In genomic region chr1:155077758-155078495, GRCh38 we compare ENCODE assay signal across 11 cellular contexts. TPM values are rescaled to one million over a fixed set of nuclear protein-coding genes. Genes with fewer than 3 reads are reported as not detected.
DNase-seq lines count a peak whose midpoint lies in the region; ATAC-seq, FAIRE-seq and TF ChIP-seq lines count a peak whose summit lies in the region.
"Had no signal": no experiment of that assay in that cellular context is flagged by ENCODE, and none has a peak within 500 bp of the region (broad histone marks: within the 10 kb centered on the region; RNA-seq: fewer than 3 reads in every experiment).

No MANE protein-coding gene starts in this region.

- H3K4me1 Mint-ChIP-seq in WTC11 (peaks cover 31% of the 10 kb centered on the region), memory B cell (peaks cover 32% of the 10 kb centered on the region)

- H3K9me3 ChIP-seq in HepG2 (ENCODE audit: low read length) (no peaks in the 10 kb centered on the region), right lobe of liver (no peaks in the 10 kb centered on the region)

- 0 out of 2 replicates have a peak overlapping the region, but pooled peaks have one; percentile 15 for H3K9ac ChIP-seq in HepG2 (ENCODE audit: insufficient read depth, low read depth, low read length)

- TF ChIP-seq EP300 in HepG2 (IDR thresholded peaks at IDR 0.05; ENCODE audit: low read depth in 2 of 2, low read length in 2 of 2), result no peak
- TF ChIP-seq EP300 in HepG2 (CRISPR knock-in tag; IDR thresholded peaks at IDR 0.05; ENCODE audit: borderline replicate concordance), result no peak

- H3K27ac Mint-ChIP-seq in WTC11, result no peak overlapping the region
- H3K27ac Mint-ChIP-seq in memory B cell, result no peak overlapping the region
- H3K27ac Mint-ChIP-seq: dendritic cell treated with granulocyte-macrophage colony-stimulating factor and Interleukin-4, amounts not matched to agents 40 ng/mL and 50 ng/mL, for 4 days had no signal

- no peak for FAIRE-seq in HepG2 (lab: Jason Lieb, UNC)
- FAIRE-seq: G401.6 had no signal

- ATAC-seq in HepG2 (no peak), right lobe of liver (no peak), WTC11 (no peak), memory B cell (ENCODE audit: low read depth) (no peak), GM21526 (IDR thresholded peaks at IDR 0.05; ENCODE audit: low FRiP score, unreplicated experiment) (no peak)

- no peak for TF ChIP-seq RAD21 in HepG2 (CRISPR knock-in tag; IDR thresholded peaks at IDR 0.05)

- peak overlapping the region; percentile 90; the same call in 1 of the 2 replicates for H3K4me2 ChIP-seq in HepG2 (ENCODE audit: low read depth, low read length)

- H3K9me3 Mint-ChIP-seq in WTC11 (no peaks in the 10 kb centered on the region), memory B cell (no peaks in the 10 kb centered on the region)
- H3K9me3 Mint-ChIP-seq: dendritic cell treated with granulocyte-macrophage colony-stimulating factor and Interleukin-4, amounts not matched to agents 40 ng/mL and 50 ng/mL, for 4 days had no signal

- no TSS peak for BruUV-seq in HepG2 (replicated peaks; lab: Mats Ljungman, UMichigan)

- H3K4me3 ChIP-seq in HepG2 (replicated peaks in 1 of 3; ENCODE audit: insufficient read depth in 1 of 3, low read depth in 2 of 3, low read length in 3 of 3), result peak overlapping the region in 1 of 3 experiments; percentile 70; a peak in 2 of 6 replicates
- H3K4me3 ChIP-seq in right lobe of liver, result no peak overlapping the region

- H3K4me3 Mint-ChIP-seq in WTC11, result peak overlapping the region; percentile 76
- H3K4me3 Mint-ChIP-seq in memory B cell, result peak overlapping the region; percentile 86

- in situ Hi-C loops in HepG2 (cut with HindIII; ENCODE audit: extremely low pct_ligation_motif_present, low pct_unique_long_range_greater_than_20kb), result no loop called here

- peaks cover 4% of the 10 kb centered on the region; the same call in 1 of the 2 replicates for H4K20me1 ChIP-seq in HepG2 (ENCODE audit: insufficient read depth, low read length)

- no peak overlapping the region for H2AFZ ChIP-seq in HepG2 (ENCODE audit: low read length)

- peaks cover 81% of the 10 kb centered on the region for H3K27me3 Mint-ChIP-seq in WTC11 (ENCODE audit: low read depth)
- peaks cover 10% of the 10 kb centered on the region for H3K27me3 Mint-ChIP-seq in memory B cell

- DNase-seq in HepG2 (ENCODE audit: low spot score) (no peak), right lobe of liver (no peak), WTC11 (ENCODE audit: low spot score) (no peak), memory B cell (ENCODE audit: low spot score in 2 of 2) (no peak), ureter (ENCODE audit: low spot score) (no peak), UCSD-AML1 (lab: John Stamatoyannopoulos, UW; ENCODE audit: unreplicated experiment) (no peak), kidney glomerular epithelial cell (lab: John Stamatoyannopoulos, UW) (no peak)

- H3K27me3 ChIP-seq in HepG2 (ENCODE audit: control insufficient read depth in 1 of 2, insufficient read depth in 2 of 2, low read length in 2 of 2) (peaks cover 26 to 92% of the 10 kb centered on the region in 2 experiments), right lobe of liver (peaks cover 14 to 28% of the 10 kb centered on the region in 2 donors)

- no peaks in the 10 kb centered on the region for H3K36me3 ChIP-seq in HepG2 (replicated peaks in 1 of 2; ENCODE audit: control insufficient read depth in 1 of 2, insufficient read depth in 2 of 2, low read length in 2 of 2)
- H3K36me3 ChIP-seq in right lobe of liver, result no peaks in the 10 kb centered on the region

- TF ChIP-seq POLR2A in HepG2 (IDR thresholded peaks at IDR 0.05; ENCODE audit: insufficient read depth in 1 of 2, low read depth in 2 of 2, low read length in 2 of 2), result no peak
- TF ChIP-seq POLR2A in right lobe of liver (IDR thresholded peaks at IDR 0.05), result no peak

- POLR2A ChIA-PET in HepG2 (lab: Yijun Ruan, JAX), result interaction anchor here (2.3 kb wide), 1 partner anchor 14 kb away, joined by 10 read pairs; the partner anchor contains the start of gene EFNA4
- POLR2A ChIA-PET in WTC11 (lab: Charles Lee), result interaction anchor here (0.6 to 1.6 kb wide), 4 partner anchors 16 to 108 kb away, joined by 3 to 5 read pairs (median 3); partner anchors contain the start of gene SHC1

- peaks cover 52% of the 10 kb centered on the region for H3K4me1 ChIP-seq in HepG2 (ENCODE audit: insufficient read depth, low read length)
- peaks cover 0 to 40% (median 10%) of the 10 kb centered on the region in 4 donors for H3K4me1 ChIP-seq in right lobe of liver

- H3K36me3 Mint-ChIP-seq in WTC11, result no peaks in the 10 kb centered on the region
- no peaks in the 10 kb centered on the region for H3K36me3 Mint-ChIP-seq in memory B cell

- 37% methylated on average over 3 of the region's 5 CpGs for WGBS in HepG2 (ENCODE audit: low lambda C conversion rate)
- WGBS in right lobe of liver (ENCODE audit: insufficient coverage, low coverage, low lambda C conversion rate, missing lambda C conversion rate), result 60% methylated on average over 2 of the region's 5 CpGs

- CTCF ChIA-PET in HepG2 (lab: Yijun Ruan, JAX; ENCODE audit: low intra/inter-chr PET ratio, low total read pairs), result no interaction called here
- CTCF ChIA-PET in WTC11 (lab: Charles Lee), result interaction anchor here (0.7 to 7.7 kb wide), 10 partner anchors 8 to 96 kb away, joined by 3 to 109 read pairs (median 12); partner anchors contain the start of genes ADAM15, EFNA4, KRTCAP2 and TRIM46

- intact Hi-C loops in HepG2 (cut with micrococcal nuclease; ENCODE audit: unreplicated experiment) (no loop called here), right lobe of liver (cut with DNase I) (no loop called here)

- H3K27ac ChIP-seq in HepG2 (ENCODE audit: extremely low read length, insufficient read depth, low read length) (no peak overlapping the region), right lobe of liver (no peak overlapping the region)

- no peaks in the 10 kb centered on the region for H3K79me2 ChIP-seq in HepG2 (ENCODE audit: insufficient read depth, low read length)

- TF ChIP-seq CTCF in HepG2 (CRISPR knock-in tag; IDR thresholded peaks at IDR 0.05) (no peak), right lobe of liver (IDR thresholded peaks at IDR 0.05) (no peak), WTC11 (IDR thresholded peaks at IDR 0.05) (no peak)

RNA-seq across cellular contexts. Expression of gene EFNA3, which starts 0.7 kb away (rescaled TPM):
- 1.0 and 1.6 TPM in 2 replicates for total RNA-seq in HepG2 (2016; rRNA removed; fragmentation: Illumina TruSeq; extraction: Trizol)
- 0.62 and 0.71 TPM in 2 replicates for total RNA-seq in HepG2 (2016; cell fraction: cytosol; rRNA removed; fragmentation: Illumina TruSeq; extraction: Trizol; ENCODE audit: low read depth)
- 1.1 and 1.4 TPM in 2 replicates for total RNA-seq in HepG2 (2016; cell fraction: insoluble cytoplasmic fraction; rRNA removed; fragmentation: Illumina TruSeq; extraction: Trizol)
- total RNA-seq in HepG2 (2016; cell fraction: membrane; rRNA removed; fragmentation: Illumina TruSeq; extraction: Trizol), result 1.1 TPM in 2 replicates
- 0.22 and 0.34 TPM in 2 replicates for total RNA-seq in HepG2 (2016; cell fraction: nucleus; rRNA removed; fragmentation: Illumina TruSeq; extraction: Trizol)
- 5.7 and 6.8 TPM in 2 replicates for polyA plus RNA-seq in HepG2 (2011; rRNA removed)
- 3.6 and 6.1 TPM in 2 replicates for polyA plus RNA-seq in HepG2 (2011; cell fraction: cytosol; rRNA removed)
- 6.0 and 6.7 TPM in 2 replicates for polyA plus RNA-seq in HepG2 (2011; cell fraction: nucleus; rRNA removed)
- polyA plus RNA-seq in HepG2 (2012), result 4.7 and 5.0 TPM in 2 replicates
- 0.71 and 0.87 TPM in 2 replicates for polyA plus RNA-seq in HepG2 (2016; cell fraction: cytosol; fragmentation: Illumina TruSeq; extraction: Trizol; ENCODE audit: low read depth)
- 1.6 and 1.7 TPM in 2 replicates for polyA plus RNA-seq in HepG2 (2016; cell fraction: insoluble cytoplasmic fraction; fragmentation: Illumina TruSeq; extraction: Trizol; ENCODE audit: low read depth)
- 0.94 and 1.0 TPM in 2 replicates for polyA plus RNA-seq in HepG2 (2016; cell fraction: membrane; fragmentation: Illumina TruSeq; extraction: Trizol; ENCODE audit: low read depth)
- polyA plus RNA-seq in HepG2 (2016; cell fraction: nucleus; fragmentation: Illumina TruSeq; extraction: Trizol; ENCODE audit: insufficient read depth, low read depth), result 1.4 and 2.1 TPM in 2 replicates
- polyA minus RNA-seq in HepG2 (2011; rRNA and poly(A)+ RNA removed; ENCODE audit: low replicate concordance), result 8.7 and 10.6 TPM in 2 replicates
- polyA minus RNA-seq in HepG2 (2011; cell fraction: cytosol; rRNA and poly(A)+ RNA removed), result 1.8 and 2.5 TPM in 2 replicates
- polyA minus RNA-seq in HepG2 (2011; cell fraction: nucleus; rRNA and poly(A)+ RNA removed), result 1.2 TPM in 1 of 2 replicates, not detected in the other
- total RNA-seq in right lobe of liver, result 1 to 10 TPM in 4 of 6 experiments, under 1 TPM in 2; 0.26 to 4.0 (median 2.5) TPM
- 12.5 to 15.4 TPM (median 15.4 TPM) in 3 replicates for total RNA-seq in WTC11 (2021)
- total RNA-seq in ureter, result 1.1 TPM

RNA-seq across cellular contexts. Expression of gene EFNA4, which starts 14.4 kb away (rescaled TPM):
- total RNA-seq in HepG2 (2016; rRNA removed; fragmentation: Illumina TruSeq; extraction: Trizol) (9.3 and 17.2 TPM in 2 replicates), right lobe of liver (1 to 10 TPM; 2.3 to 6.4 (median 3.0) TPM), WTC11 (2021) (19.5 to 22.7 TPM (median 22.3 TPM) in 3 replicates), ureter (11.2 TPM)
- total RNA-seq in HepG2 (2016; cell fraction: cytosol; rRNA removed; fragmentation: Illumina TruSeq; extraction: Trizol; ENCODE audit: low read depth), result 7.3 and 8.5 TPM in 2 replicates
- 11.0 and 17.1 TPM in 2 replicates for total RNA-seq in HepG2 (2016; cell fraction: insoluble cytoplasmic fraction; rRNA removed; fragmentation: Illumina TruSeq; extraction: Trizol)
- 8.8 and 11.0 TPM in 2 replicates for total RNA-seq in HepG2 (2016; cell fraction: membrane; rRNA removed; fragmentation: Illumina TruSeq; extraction: Trizol)
- total RNA-seq in HepG2 (2016; cell fraction: nucleus; rRNA removed; fragmentation: Illumina TruSeq; extraction: Trizol), result 11.6 and 14.7 TPM in 2 replicates
- polyA plus RNA-seq in HepG2 (2011; rRNA removed), result 12.0 and 13.9 TPM in 2 replicates
- 10.6 and 13.8 TPM in 2 replicates for polyA plus RNA-seq in HepG2 (2011; cell fraction: cytosol; rRNA removed)
- 8.4 and 8.6 TPM in 2 replicates for polyA plus RNA-seq in HepG2 (2011; cell fraction: nucleus; rRNA removed)
- polyA plus RNA-seq in HepG2 (2012), result 6.5 and 7.0 TPM in 2 replicates
- 3.8 and 4.4 TPM in 2 replicates for polyA plus RNA-seq in HepG2 (2016; cell fraction: cytosol; fragmentation: Illumina TruSeq; extraction: Trizol; ENCODE audit: low read depth)
- 9.8 and 11.5 TPM in 2 replicates for polyA plus RNA-seq in HepG2 (2016; cell fraction: insoluble cytoplasmic fraction; fragmentation: Illumina TruSeq; extraction: Trizol; ENCODE audit: low read depth)
- polyA plus RNA-seq in HepG2 (2016; cell fraction: membrane; fragmentation: Illumina TruSeq; extraction: Trizol; ENCODE audit: low read depth), result 5.1 and 5.2 TPM in 2 replicates
- polyA plus RNA-seq in HepG2 (2016; cell fraction: nucleus; fragmentation: Illumina TruSeq; extraction: Trizol; ENCODE audit: insufficient read depth, low read depth), result 25.7 and 27.9 TPM in 2 replicates
- 11.1 and 12.4 TPM in 2 replicates for polyA minus RNA-seq in HepG2 (2011; rRNA and poly(A)+ RNA removed; ENCODE audit: low replicate concordance)
- 4.8 and 5.1 TPM in 2 replicates for polyA minus RNA-seq in HepG2 (2011; cell fraction: cytosol; rRNA and poly(A)+ RNA removed)
- 2.4 and 3.6 TPM in 2 replicates for polyA minus RNA-seq in HepG2 (2011; cell fraction: nucleus; rRNA and poly(A)+ RNA removed)

RNA-seq across cellular contexts. Expression of gene ADAM15, which starts 26.8 kb away (rescaled TPM):
- total RNA-seq in HepG2 (2016; rRNA removed; fragmentation: Illumina TruSeq; extraction: Trizol) (12.3 and 25.6 TPM in 2 replicates), right lobe of liver (10 to 100 TPM; 16.2 to 33.9 (median 26.4) TPM), WTC11 (2021) (32.1 to 38.4 TPM (median 33.2 TPM) in 3 replicates), ureter (152 TPM)
- 9.4 and 10.0 TPM in 2 replicates for total RNA-seq in HepG2 (2016; cell fraction: cytosol; rRNA removed; fragmentation: Illumina TruSeq; extraction: Trizol; ENCODE audit: low read depth)
- total RNA-seq in HepG2 (2016; cell fraction: insoluble cytoplasmic fraction; rRNA removed; fragmentation: Illumina TruSeq; extraction: Trizol), result 11.8 and 25.5 TPM in 2 replicates
- 12.6 and 15.4 TPM in 2 replicates for total RNA-seq in HepG2 (2016; cell fraction: membrane; rRNA removed; fragmentation: Illumina TruSeq; extraction: Trizol)
- total RNA-seq in HepG2 (2016; cell fraction: nucleus; rRNA removed; fragmentation: Illumina TruSeq; extraction: Trizol), result 22.9 and 27.4 TPM in 2 replicates
- polyA plus RNA-seq in HepG2 (2011; rRNA removed), result 17.9 and 24.0 TPM in 2 replicates
- polyA plus RNA-seq in HepG2 (2011; cell fraction: cytosol; rRNA removed), result 12.5 and 21.6 TPM in 2 replicates
- polyA plus RNA-seq in HepG2 (2011; cell fraction: nucleus; rRNA removed), result 100 and 115 TPM in 2 replicates
- 14.8 and 20.2 TPM in 2 replicates for polyA plus RNA-seq in HepG2 (2012)
- 8.0 and 8.2 TPM in 2 replicates for polyA plus RNA-seq in HepG2 (2016; cell fraction: cytosol; fragmentation: Illumina TruSeq; extraction: Trizol; ENCODE audit: low read depth)
- polyA plus RNA-seq in HepG2 (2016; cell fraction: insoluble cytoplasmic fraction; fragmentation: Illumina TruSeq; extraction: Trizol; ENCODE audit: low read depth), result 10.2 and 14.0 TPM in 2 replicates
- polyA plus RNA-seq in HepG2 (2016; cell fraction: membrane; fragmentation: Illumina TruSeq; extraction: Trizol; ENCODE audit: low read depth), result 11.2 and 16.1 TPM in 2 replicates
- 65.2 and 66.0 TPM in 2 replicates for polyA plus RNA-seq in HepG2 (2016; cell fraction: nucleus; fragmentation: Illumina TruSeq; extraction: Trizol; ENCODE audit: insufficient read depth, low read depth)
- polyA minus RNA-seq in HepG2 (2011; rRNA and poly(A)+ RNA removed; ENCODE audit: low replicate concordance), result 69.0 and 416 TPM in 2 replicates
- polyA minus RNA-seq in HepG2 (2011; cell fraction: cytosol; rRNA and poly(A)+ RNA removed), result 13.6 and 23.7 TPM in 2 replicates
- polyA minus RNA-seq in HepG2 (2011; cell fraction: nucleus; rRNA and poly(A)+ RNA removed), result 19.4 and 22.5 TPM in 2 replicates

RNA-seq across cellular contexts. Expression of gene DCST1, which starts 44.3 kb away (rescaled TPM):
- not detected in 2 replicates for total RNA-seq in HepG2 (2016; rRNA removed; fragmentation: Illumina TruSeq; extraction: Trizol)
- total RNA-seq in HepG2 (2016; cell fraction: cytosol; rRNA removed; fragmentation: Illumina TruSeq; extraction: Trizol; ENCODE audit: low read depth), result not detected in 2 replicates
- not detected in 2 replicates for total RNA-seq in HepG2 (2016; cell fraction: insoluble cytoplasmic fraction; rRNA removed; fragmentation: Illumina TruSeq; extraction: Trizol)
- total RNA-seq in HepG2 (2016; cell fraction: membrane; rRNA removed; fragmentation: Illumina TruSeq; extraction: Trizol), result not detected in 2 replicates
- total RNA-seq in HepG2 (2016; cell fraction: nucleus; rRNA removed; fragmentation: Illumina TruSeq; extraction: Trizol), result not detected in 2 replicates
- 0.04 TPM in 1 of 2 replicates, not detected in the other for polyA plus RNA-seq in HepG2 (2011; rRNA removed)
- not detected in 2 replicates for polyA plus RNA-seq in HepG2 (2011; cell fraction: cytosol; rRNA removed)
- 0.19 and 0.24 TPM in 2 replicates for polyA plus RNA-seq in HepG2 (2011; cell fraction: nucleus; rRNA removed)
- polyA plus RNA-seq in HepG2 (2012), result not detected in 2 replicates
- polyA plus RNA-seq in HepG2 (2016; cell fraction: cytosol; fragmentation: Illumina TruSeq; extraction: Trizol; ENCODE audit: low read depth), result not detected in 2 replicates
- polyA plus RNA-seq in HepG2 (2016; cell fraction: insoluble cytoplasmic fraction; fragmentation: Illumina TruSeq; extraction: Trizol; ENCODE audit: low read depth), result not detected in 2 replicates
- polyA plus RNA-seq in HepG2 (2016; cell fraction: membrane; fragmentation: Illumina TruSeq; extraction: Trizol; ENCODE audit: low read depth), result not detected in 2 replicates
- not detected in 2 replicates for polyA plus RNA-seq in HepG2 (2016; cell fraction: nucleus; fragmentation: Illumina TruSeq; extraction: Trizol; ENCODE audit: insufficient read depth, low read depth)
- not detected in 2 replicates for polyA minus RNA-seq in HepG2 (2011; rRNA and poly(A)+ RNA removed; ENCODE audit: low replicate concordance)
- not detected in 2 replicates for polyA minus RNA-seq in HepG2 (2011; cell fraction: cytosol; rRNA and poly(A)+ RNA removed)
- not detected in 2 replicates for polyA minus RNA-seq in HepG2 (2011; cell fraction: nucleus; rRNA and poly(A)+ RNA removed)
- total RNA-seq in right lobe of liver, result not detected
- total RNA-seq in WTC11 (2021), result 0.15 TPM in 1 of 3 replicates, not detected in the others
- total RNA-seq in ureter, result not detected
- total RNA-seq: lung microvascular endothelial cell had no signal

RNA-seq across cellular contexts. Expression of gene DCST2, which starts 44.3 kb away (rescaled TPM):
- total RNA-seq in HepG2 (2016; rRNA removed; fragmentation: Illumina TruSeq; extraction: Trizol) (not detected in 2 replicates), right lobe of liver (1 to 10 TPM in 1 of 6 experiments, under 1 TPM in 4, not detected in 1; 0.72 to 1.4 (median 0.81) TPM), WTC11 (2021) (0.83 to 1.8 TPM (median 1.6 TPM) in 3 replicates), ureter (1.2 TPM)
- total RNA-seq in HepG2 (2016; cell fraction: cytosol; rRNA removed; fragmentation: Illumina TruSeq; extraction: Trizol; ENCODE audit: low read depth), result not detected in 2 replicates
- total RNA-seq in HepG2 (2016; cell fraction: insoluble cytoplasmic fraction; rRNA removed; fragmentation: Illumina TruSeq; extraction: Trizol), result not detected in 2 replicates
- total RNA-seq in HepG2 (2016; cell fraction: membrane; rRNA removed; fragmentation: Illumina TruSeq; extraction: Trizol), result not detected in 2 replicates
- total RNA-seq in HepG2 (2016; cell fraction: nucleus; rRNA removed; fragmentation: Illumina TruSeq; extraction: Trizol), result not detected in 2 replicates
- polyA plus RNA-seq in HepG2 (2011; rRNA removed), result 0.74 and 0.80 TPM in 2 replicates
- 0.17 and 0.19 TPM in 2 replicates for polyA plus RNA-seq in HepG2 (2011; cell fraction: cytosol; rRNA removed)
- 7.8 and 11.4 TPM in 2 replicates for polyA plus RNA-seq in HepG2 (2011; cell fraction: nucleus; rRNA removed)
- 0.35 and 1.6 TPM in 2 replicates for polyA plus RNA-seq in HepG2 (2012)
- 0.29 TPM in 1 of 2 replicates, not detected in the other for polyA plus RNA-seq in HepG2 (2016; cell fraction: cytosol; fragmentation: Illumina TruSeq; extraction: Trizol; ENCODE audit: low read depth)
- polyA plus RNA-seq in HepG2 (2016; cell fraction: insoluble cytoplasmic fraction; fragmentation: Illumina TruSeq; extraction: Trizol; ENCODE audit: low read depth), result not detected in 2 replicates
- polyA plus RNA-seq in HepG2 (2016; cell fraction: membrane; fragmentation: Illumina TruSeq; extraction: Trizol; ENCODE audit: low read depth), result not detected in 2 replicates
- 0.29 TPM in 1 of 2 replicates, not detected in the other for polyA plus RNA-seq in HepG2 (2016; cell fraction: nucleus; fragmentation: Illumina TruSeq; extraction: Trizol; ENCODE audit: insufficient read depth, low read depth)
- 0.08 and 2.6 TPM in 2 replicates for polyA minus RNA-seq in HepG2 (2011; rRNA and poly(A)+ RNA removed; ENCODE audit: low replicate concordance)
- not detected in 2 replicates for polyA minus RNA-seq in HepG2 (2011; cell fraction: cytosol; rRNA and poly(A)+ RNA removed)
- 0.37 TPM in 1 of 2 replicates, not detected in the other for polyA minus RNA-seq in HepG2 (2011; cell fraction: nucleus; rRNA and poly(A)+ RNA removed)
